ENCODE assay signal across 2 cellular contexts in the genomic region with DNA sequence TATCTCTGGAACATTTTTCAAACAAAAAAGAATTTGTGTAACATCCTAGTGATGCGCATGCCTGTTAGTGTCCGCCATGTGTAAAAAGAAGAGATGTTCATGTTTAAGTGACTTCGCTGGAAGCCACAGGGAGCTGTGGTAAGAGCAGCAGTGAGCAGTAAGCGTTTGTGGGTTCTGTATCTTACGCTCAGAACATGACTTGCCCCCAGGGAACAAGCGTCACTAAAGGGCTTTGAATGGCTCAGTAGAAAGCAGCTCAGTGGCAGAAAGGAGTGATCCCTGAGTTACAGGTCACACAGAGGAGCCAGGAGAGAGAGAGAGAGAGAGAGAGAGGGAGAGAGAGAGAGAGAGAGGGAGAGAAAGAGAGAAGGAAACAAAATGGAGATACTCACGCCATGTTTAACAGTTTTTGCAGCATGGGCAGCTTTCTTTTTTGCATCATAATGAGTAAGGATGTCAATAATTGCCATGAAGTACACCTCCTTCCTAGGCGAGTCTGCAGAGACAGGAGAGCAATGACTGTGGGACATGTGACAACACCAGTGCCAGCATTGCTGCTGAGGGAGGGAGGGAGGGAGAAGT.
TF ChIP-seq lines count a peak whose summit lies in the region.

No MANE protein-coding gene starts in this region.

TF ChIP-seq in K562, 482 proteins besides CTCF, POLR2A, EP300 and RAD21 (continued from another document and continues in another):
- TF ChIP-seq, protein P1, sequence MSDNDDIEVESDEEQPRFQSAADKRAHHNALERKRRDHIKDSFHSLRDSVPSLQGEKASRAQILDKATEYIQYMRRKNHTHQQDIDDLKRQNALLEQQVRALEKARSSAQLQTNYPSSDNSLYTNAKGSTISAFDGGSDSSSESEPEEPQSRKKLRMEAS (CRISPR knock-in tag; IDR thresholded peaks at IDR 0.05) = no peak
- TF ChIP-seq NCOA1 (IDR thresholded peaks at IDR 0.05; ENCODE audit: low read depth) (no peak), HNRNPK (IDR thresholded peaks at IDR 0.05; ENCODE audit: low read depth, low read length, poor library complexity, severe bottlenecking) (no peak), CREM (IDR thresholded peaks at IDR 0.05; ENCODE audit: low read depth) (no peak), CTBP1 (IDR thresholded peaks at IDR 0.05; ENCODE audit: borderline replicate concordance) (no peak), TAF9B (IDR thresholded peaks at IDR 0.05; ENCODE audit: partially characterized antibody) (no peak), SRSF1 (IDR thresholded peaks at IDR 0.05; ENCODE audit: low read depth, low read length) (no peak), HOMEZ (CRISPR knock-in tag; IDR thresholded peaks at IDR 0.05) (no peak), ZNF133 (CRISPR knock-in tag; IDR thresholded peaks at IDR 0.05) (no peak), ZNF592 (IDR thresholded peaks at IDR 0.05) (peak; percentile 18; the same call in 1 of the 2 replicates), ZKSCAN3 (CRISPR knock-in tag; IDR thresholded peaks at IDR 0.05) (no peak)
- TF ChIP-seq, protein P2, sequence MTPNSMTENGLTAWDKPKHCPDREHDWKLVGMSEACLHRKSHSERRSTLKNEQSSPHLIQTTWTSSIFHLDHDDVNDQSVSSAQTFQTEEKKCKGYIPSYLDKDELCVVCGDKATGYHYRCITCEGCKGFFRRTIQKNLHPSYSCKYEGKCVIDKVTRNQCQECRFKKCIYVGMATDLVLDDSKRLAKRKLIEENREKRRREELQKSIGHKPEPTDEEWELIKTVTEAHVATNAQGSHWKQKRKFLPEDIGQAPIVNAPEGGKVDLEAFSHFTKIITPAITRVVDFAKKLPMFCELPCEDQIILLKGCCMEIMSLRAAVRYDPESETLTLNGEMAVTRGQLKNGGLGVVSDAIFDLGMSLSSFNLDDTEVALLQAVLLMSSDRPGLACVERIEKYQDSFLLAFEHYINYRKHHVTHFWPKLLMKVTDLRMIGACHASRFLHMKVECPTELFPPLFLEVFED (CRISPR knock-in tag; conservative IDR thresholded peaks at IDR 0.05) = no peak
- TF ChIP-seq, protein P3, sequence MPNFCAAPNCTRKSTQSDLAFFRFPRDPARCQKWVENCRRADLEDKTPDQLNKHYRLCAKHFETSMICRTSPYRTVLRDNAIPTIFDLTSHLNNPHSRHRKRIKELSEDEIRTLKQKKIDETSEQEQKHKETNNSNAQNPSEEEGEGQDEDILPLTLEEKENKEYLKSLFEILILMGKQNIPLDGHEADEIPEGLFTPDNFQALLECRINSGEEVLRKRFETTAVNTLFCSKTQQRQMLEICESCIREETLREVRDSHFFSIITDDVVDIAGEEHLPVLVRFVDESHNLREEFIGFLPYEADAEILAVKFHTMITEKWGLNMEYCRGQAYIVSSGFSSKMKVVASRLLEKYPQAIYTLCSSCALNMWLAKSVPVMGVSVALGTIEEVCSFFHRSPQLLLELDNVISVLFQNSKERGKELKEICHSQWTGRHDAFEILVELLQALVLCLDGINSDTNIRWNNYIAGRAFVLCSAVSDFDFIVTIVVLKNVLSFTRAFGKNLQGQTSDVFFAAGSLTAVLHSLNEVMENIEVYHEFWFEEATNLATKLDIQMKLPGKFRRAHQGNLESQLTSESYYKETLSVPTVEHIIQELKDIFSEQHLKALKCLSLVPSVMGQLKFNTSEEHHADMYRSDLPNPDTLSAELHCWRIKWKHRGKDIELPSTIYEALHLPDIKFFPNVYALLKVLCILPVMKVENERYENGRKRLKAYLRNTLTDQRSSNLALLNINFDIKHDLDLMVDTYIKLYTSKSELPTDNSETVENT (CRISPR knock-in tag; IDR thresholded peaks at IDR 0.05) = no peak
- TF ChIP-seq, protein P4, sequence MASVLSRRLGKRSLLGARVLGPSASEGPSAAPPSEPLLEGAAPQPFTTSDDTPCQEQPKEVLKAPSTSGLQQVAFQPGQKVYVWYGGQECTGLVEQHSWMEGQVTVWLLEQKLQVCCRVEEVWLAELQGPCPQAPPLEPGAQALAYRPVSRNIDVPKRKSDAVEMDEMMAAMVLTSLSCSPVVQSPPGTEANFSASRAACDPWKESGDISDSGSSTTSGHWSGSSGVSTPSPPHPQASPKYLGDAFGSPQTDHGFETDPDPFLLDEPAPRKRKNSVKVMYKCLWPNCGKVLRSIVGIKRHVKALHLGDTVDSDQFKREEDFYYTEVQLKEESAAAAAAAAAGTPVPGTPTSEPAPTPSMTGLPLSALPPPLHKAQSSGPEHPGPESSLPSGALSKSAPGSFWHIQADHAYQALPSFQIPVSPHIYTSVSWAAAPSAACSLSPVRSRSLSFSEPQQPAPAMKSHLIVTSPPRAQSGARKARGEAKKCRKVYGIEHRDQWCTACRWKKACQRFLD (CRISPR knock-in tag; IDR thresholded peaks at IDR 0.05) = no peak

TF ChIP-seq in neural cell, 6 proteins besides CTCF, POLR2A, EP300 and RAD21 (continued from another document):
- TF ChIP-seq, protein P5, sequence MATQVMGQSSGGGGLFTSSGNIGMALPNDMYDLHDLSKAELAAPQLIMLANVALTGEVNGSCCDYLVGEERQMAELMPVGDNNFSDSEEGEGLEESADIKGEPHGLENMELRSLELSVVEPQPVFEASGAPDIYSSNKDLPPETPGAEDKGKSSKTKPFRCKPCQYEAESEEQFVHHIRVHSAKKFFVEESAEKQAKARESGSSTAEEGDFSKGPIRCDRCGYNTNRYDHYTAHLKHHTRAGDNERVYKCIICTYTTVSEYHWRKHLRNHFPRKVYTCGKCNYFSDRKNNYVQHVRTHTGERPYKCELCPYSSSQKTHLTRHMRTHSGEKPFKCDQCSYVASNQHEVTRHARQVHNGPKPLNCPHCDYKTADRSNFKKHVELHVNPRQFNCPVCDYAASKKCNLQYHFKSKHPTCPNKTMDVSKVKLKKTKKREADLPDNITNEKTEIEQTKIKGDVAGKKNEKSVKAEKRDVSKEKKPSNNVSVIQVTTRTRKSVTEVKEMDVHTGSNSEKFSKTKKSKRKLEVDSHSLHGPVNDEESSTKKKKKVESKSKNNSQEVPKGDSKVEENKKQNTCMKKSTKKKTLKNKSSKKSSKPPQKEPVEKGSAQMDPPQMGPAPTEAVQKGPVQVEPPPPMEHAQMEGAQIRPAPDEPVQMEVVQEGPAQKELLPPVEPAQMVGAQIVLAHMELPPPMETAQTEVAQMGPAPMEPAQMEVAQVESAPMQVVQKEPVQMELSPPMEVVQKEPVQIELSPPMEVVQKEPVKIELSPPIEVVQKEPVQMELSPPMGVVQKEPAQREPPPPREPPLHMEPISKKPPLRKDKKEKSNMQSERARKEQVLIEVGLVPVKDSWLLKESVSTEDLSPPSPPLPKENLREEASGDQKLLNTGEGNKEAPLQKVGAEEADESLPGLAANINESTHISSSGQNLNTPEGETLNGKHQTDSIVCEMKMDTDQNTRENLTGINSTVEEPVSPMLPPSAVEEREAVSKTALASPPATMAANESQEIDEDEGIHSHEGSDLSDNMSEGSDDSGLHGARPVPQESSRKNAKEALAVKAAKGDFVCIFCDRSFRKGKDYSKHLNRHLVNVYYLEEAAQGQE (IDR thresholded peaks at IDR 0.05; ENCODE audit: borderline replicate concordance) = peak; percentile 31
- no peak for TF ChIP-seq EZH2 (IDR thresholded peaks at IDR 0.05; ENCODE audit: borderline replicate concordance, insufficient read depth, low read length, poor library complexity, severe bottlenecking)
